ENCODE assay signal across 18 cellular contexts in genomic region chr13:49958321-49958720, GRCh38.
"Had no signal": no experiment of that assay in that cellular context is flagged by ENCODE, and none has a peak within 500 bp of the region (broad histone marks: within the 10 kb centered on the region; RNA-seq: fewer than 3 reads in every experiment).

No MANE protein-coding gene starts in this region.

- H3K4me1 ChIP-seq: right lobe of liver, spleen had no signal

- DNase-seq: activated CD8-positive, alpha-beta memory T cell treated with anti-CD3 and anti-CD28 coated beads, Interleukin-2, amount 10 ng/mL, durations not matched to agents 7 days and 5 days; activated effector memory CD4-positive, alpha-beta T cell treated with anti-CD3 and anti-CD28 coated beads, Interleukin-2, amount 50 U/mL, for 16 hours; activated T-cell treated with anti-CD3 and anti-CD28 coated beads, Interleukin-2, amount 50 U/mL, for 24 hours; aorta; central memory CD4-positive, alpha-beta T cell; cortex of kidney; effector memory CD4-positive, alpha-beta T cell; foreskin melanocyte; heart right ventricle; kidney; left ventricle myocardium superior; right lobe of liver; spleen; stimulated activated CD4-positive, alpha-beta T cell treated with anti-CD3 and anti-CD28 coated beads, Interleukin-1b, Interleukin-23, amount 100 ng/mL, for 48 hours; stimulated activated naive B cell treated with anti-CD40 and anti-IgM and Interleukin-4, amounts not matched to agents 10 μg/mL and 1 μg/mL and 100 μg/mL, for 72 hours; SW 1271; trophoblast cell had no signal

- H3K27me3 ChIP-seq: heart right ventricle, right lobe of liver, spleen had no signal

- ATAC-seq: activated CD4-positive, CD25-positive, alpha-beta regulatory T cell treated with anti-CD3 and anti-CD28 coated beads, Interleukin-2, amount 50 U/mL, for 24 hours; activated CD8-positive, alpha-beta memory T cell treated with anti-CD3 and anti-CD28 coated beads, Interleukin-2, amount 10 ng/mL, durations not matched to agents 7 days and 5 days; heart right ventricle; left ventricle myocardium superior; right lobe of liver; stimulated activated naive B cell treated with anti-CD40 and anti-IgM and Interleukin-4, amounts not matched to agents 10 μg/mL and 1 μg/mL and 100 μg/mL, for 72 hours had no signal

- H3K36me3 ChIP-seq: right lobe of liver, spleen had no signal

- H3K9me3 ChIP-seq: right lobe of liver had no signal

- H3K27ac ChIP-seq: heart right ventricle, right lobe of liver, spleen had no signal

- H3K4me3 ChIP-seq: heart right ventricle, right lobe of liver, spleen had no signal
